In genomic region chr11:35247428-35247827, GRCh38 we compare ENCODE assay signal across 10 cellular contexts.
A peak's percentile ranks its signal among the peaks of the same experiment; 100 is the strongest.
DNase-seq lines count a peak whose midpoint lies in the region; ATAC-seq and TF ChIP-seq lines count a peak whose summit lies in the region.
"Had no signal": no experiment of that assay in that cellular context is flagged by ENCODE, and none has a peak within 500 bp of the region (broad histone marks: within the 10 kb centered on the region; RNA-seq: fewer than 3 reads in every experiment).

No MANE protein-coding gene starts in this region.

- H3K4me1 ChIP-seq in rectal smooth muscle tissue (ENCODE audit: control insufficient read depth, insufficient read depth, low read length) (peaks cover 16% of the 10 kb centered on the region), upper lobe of right lung (no peaks in the 10 kb centered on the region)

- intact Hi-C loops in Right ventricle myocardium superior (cut with DNase I), result no loop called here
- intact Hi-C loops in cardiac septum (cut with DNase I), result loop anchor here (5.0 kb wide), 3 partner anchors 120 to 205 kb away; no protein-coding TSS in a partner anchor
- intact Hi-C loops in upper lobe of right lung (cut with DNase I), result no loop called here

- H3K27me3 Mint-ChIP-seq in activated naive CD8-positive, alpha-beta T cell treated with anti-CD3 and anti-CD28 coated beads, Interleukin-2, amount 10 ng/mL, durations not matched to agents 7 days and 5 days, result no peaks in the 10 kb centered on the region

- H3K27me3 ChIP-seq in rectal smooth muscle tissue (ENCODE audit: control insufficient read depth, insufficient read depth, low read length), result no peaks in the 10 kb centered on the region
- H3K27me3 ChIP-seq in upper lobe of right lung, result no peaks in the 10 kb centered on the region

- POLR2A ChIA-PET in activated naive CD8-positive, alpha-beta T cell treated with anti-CD3 and anti-CD28 coated beads, Interleukin-2, amount 10 ng/mL, durations not matched to agents 7 days and 5 days (lab: Charles Lee), result interaction anchor here (0.5 to 1.0 kb wide), 4 partner anchors 9 to 248 kb away, joined by 3 read pairs; no protein-coding TSS in a partner anchor

- H3K27ac Mint-ChIP-seq in activated naive CD8-positive, alpha-beta T cell treated with anti-CD3 and anti-CD28 coated beads, Interleukin-2, amount 10 ng/mL, durations not matched to agents 7 days and 5 days, result peak overlapping the region; percentile 84

- no peaks in the 10 kb centered on the region for H3K9me3 ChIP-seq in upper lobe of right lung

- peaks cover 15% of the 10 kb centered on the region for H3K36me3 Mint-ChIP-seq in activated naive CD8-positive, alpha-beta T cell treated with anti-CD3 and anti-CD28 coated beads, Interleukin-2, amount 10 ng/mL, durations not matched to agents 7 days and 5 days

- TF ChIP-seq CTCF in upper lobe of right lung (IDR thresholded peaks at IDR 0.05), result no peak

- DNase-seq in Right ventricle myocardium superior (peak; percentile 34), cardiac septum (ENCODE audit: low spot score) (no peak), upper lobe of right lung (no peak), AG20443 (ENCODE audit: low spot score) (no peak)
- no peak for DNase-seq in activated naive CD8-positive, alpha-beta T cell treated with anti-CD3 and anti-CD28 coated beads, Interleukin-2, amount 10 ng/mL, durations not matched to agents 7 days and 5 days
- DNase-seq: NCI-H345, right cardiac atrium had no signal

- peaks cover 8% of the 10 kb centered on the region for H3K9me3 Mint-ChIP-seq in activated naive CD8-positive, alpha-beta T cell treated with anti-CD3 and anti-CD28 coated beads, Interleukin-2, amount 10 ng/mL, durations not matched to agents 7 days and 5 days

- H3K27ac ChIP-seq in rectal smooth muscle tissue (ENCODE audit: low read depth, low read length) (peak overlapping the region; percentile 84), upper lobe of right lung (no peak overlapping the region)

- H3K4me3 ChIP-seq in rectal smooth muscle tissue (ENCODE audit: low read length) (no peak overlapping the region), upper lobe of right lung (no peak overlapping the region)

- peaks cover 43% of the 10 kb centered on the region for H3K4me1 Mint-ChIP-seq in activated naive CD8-positive, alpha-beta T cell treated with anti-CD3 and anti-CD28 coated beads, Interleukin-2, amount 10 ng/mL, durations not matched to agents 7 days and 5 days

- H3K36me3 ChIP-seq in rectal smooth muscle tissue (ENCODE audit: control insufficient read depth, insufficient read depth, low read length) (no peaks in the 10 kb centered on the region), upper lobe of right lung (no peaks in the 10 kb centered on the region)

- H3K9ac ChIP-seq in rectal smooth muscle tissue (ENCODE audit: low read length), result no peak overlapping the region

- H3K4me3 Mint-ChIP-seq in activated naive CD8-positive, alpha-beta T cell treated with anti-CD3 and anti-CD28 coated beads, Interleukin-2, amount 10 ng/mL, durations not matched to agents 7 days and 5 days, result peak overlapping the region; percentile 61

- ATAC-seq in Right ventricle myocardium superior (ENCODE audit: poor library complexity) (no peak), upper lobe of right lung (peak; percentile 58), GM19395 (IDR thresholded peaks at IDR 0.05; ENCODE audit: unreplicated experiment) (no peak), esophagus mucosa (no peak)
- peak; percentile 78 for ATAC-seq in activated naive CD8-positive, alpha-beta T cell treated with anti-CD3 and anti-CD28 coated beads, Interleukin-2, amount 10 ng/mL, durations not matched to agents 7 days and 5 days (ENCODE audit: low read depth)

Comparison
In these comparisons a context has a peak if more than half of its experiments do, and no peak if none do; other contexts are left out.
1. ATAC-seq: peak in activated naive CD8-positive, alpha-beta T cell treated with anti-CD3 and anti-CD28 coated beads, Interleukin-2, amount 10 ng/mL, durations not matched to agents 7 days and 5 days (single experiment) and upper lobe of right lung (single experiment); none in Right ventricle myocardium superior (single experiment), GM19395 (single experiment) and esophagus mucosa (single experiment).